ENCODE assay signal across 1 cellular context in genomic region chr10:87915406-87915805, GRCh38.
TF ChIP-seq lines count a peak whose summit lies in the region.

No MANE protein-coding gene starts in this region.

TF ChIP-seq in GM12878, 131 proteins besides CTCF, POLR2A, EP300 and RAD21:
- no peak for TF ChIP-seq IRF3 (IDR thresholded peaks at IDR 0.05)
- TF ChIP-seq MAX (IDR thresholded peaks at IDR 0.05; ENCODE audit: low read depth, low read length), result no peak
- no peak for TF ChIP-seq ZNF384 (IDR thresholded peaks at IDR 0.05; ENCODE audit: borderline replicate concordance, low read depth, low read length)
- no peak for TF ChIP-seq ZNF24 (IDR thresholded peaks at IDR 0.05)
- no peak for TF ChIP-seq ZNF687 (IDR thresholded peaks at IDR 0.05)
- no peak for TF ChIP-seq JUNB (IDR thresholded peaks at IDR 0.05)
- no peak for TF ChIP-seq FOXK2 (IDR thresholded peaks at IDR 0.05)
- TF ChIP-seq NKRF (conservative IDR thresholded peaks at IDR 0.05), result no peak
- no peak for TF ChIP-seq MTA3 (IDR thresholded peaks at IDR 0.05; ENCODE audit: borderline replicate concordance, low read length)
- no peak for TF ChIP-seq IKZF2 (IDR thresholded peaks at IDR 0.05)
- TF ChIP-seq LARP7 (IDR thresholded peaks at IDR 0.05), result no peak
- TF ChIP-seq SIX5 (IDR thresholded peaks at IDR 0.05; ENCODE audit: low read depth, low read length, severe bottlenecking), result no peak
- no peak for TF ChIP-seq IRF4 (IDR thresholded peaks at IDR 0.05; ENCODE audit: low read depth, low read length)
- no peak for TF ChIP-seq MYC (IDR thresholded peaks at IDR 0.05; ENCODE audit: insufficient read depth, insufficient read length, insufficient replicate concordance, low read length, severe bottlenecking)
- TF ChIP-seq RB1 (IDR thresholded peaks at IDR 0.05; ENCODE audit: borderline replicate concordance), result no peak
- TF ChIP-seq KLF5 (IDR thresholded peaks at IDR 0.05; ENCODE audit: partially characterized antibody), result no peak
- TF ChIP-seq YY1 (IDR thresholded peaks at IDR 0.05; ENCODE audit: low read depth, low read length), result no peak
- no peak for TF ChIP-seq TBL1XR1 (IDR thresholded peaks at IDR 0.05; ENCODE audit: low read depth, low read length)
